Comparison of ENCODE assay signal across 24 cellular contexts in genomic region chr9:129814432-129815223, GRCh38. TPM values are rescaled to one million over a fixed set of nuclear protein-coding genes. Genes with fewer than 3 reads are reported as not detected.
DNase-seq lines count a peak whose midpoint lies in the region; ATAC-seq and TF ChIP-seq lines count a peak whose summit lies in the region.
"Had no signal": no experiment of that assay in that cellular context is flagged by ENCODE, and none has a peak within 500 bp of the region (broad histone marks: within the 10 kb centered on the region; RNA-seq: fewer than 3 reads in every experiment).

No MANE protein-coding gene starts in this region.

- peaks cover 5% of the 10 kb centered on the region for H3K79me1 ChIP-seq in neuronal stem cell (ENCODE audit: low read depth, low read length)

- H3K9me3 Mint-ChIP-seq in activated CD4-positive, alpha-beta T cell treated with anti-CD3 and anti-CD28 coated beads for 36 hours (ENCODE audit: low read depth) = no peaks in the 10 kb centered on the region
- H3K9me3 Mint-ChIP-seq in GM23338 = no peaks in the 10 kb centered on the region
- H3K9me3 Mint-ChIP-seq in central memory CD8-positive, alpha-beta T cell = no peaks in the 10 kb centered on the region
- H3K9me3 Mint-ChIP-seq: activated T-helper 2 cell treated with anti-CD3 and anti-CD28 coated beads, Interferon-gamma antibody, Interleukin-2, Interleukin-4, amounts not matched to agents 10 μg/mL and 5 μg/mL and 100 μg/mL, durations not matched to agents 14 hours and 24 hours and 36 hours; CD8-positive, alpha-beta T cell; memory B cell had no signal

- no CpG with 5 or more reads among the region's 17 CpGs for WGBS in neuronal stem cell (ENCODE audit: extremely low coverage in 2 of 2, insufficient read length in 2 of 2, insufficient replicate concordance in 1 of 2), 2 donors

- intact Hi-C loops in activated CD4-positive, alpha-beta T cell treated with anti-CD3 and anti-CD28 coated beads for 36 hours (cut with DNase I, micrococcal nuclease) = no loop called here

- H3K27me3 ChIP-seq in GM23338 (ENCODE audit: insufficient read depth) = no peaks in the 10 kb centered on the region
- no peaks in the 10 kb centered on the region for H3K27me3 ChIP-seq in neuronal stem cell (ENCODE audit: control insufficient read depth in 3 of 3, insufficient read depth in 3 of 3, low read depth in 1 of 3, low read length in 3 of 3)
- H3K27me3 ChIP-seq: gastroesophageal sphincter, testis had no signal

- H2BK5ac ChIP-seq in neuronal stem cell (ENCODE audit: low read length) = no peak overlapping the region

- no peaks in the 10 kb centered on the region for H3K4me1 ChIP-seq in GM23338 (ENCODE audit: insufficient read depth)
- H3K4me1 ChIP-seq in neuronal stem cell (ENCODE audit: control insufficient read depth in 2 of 2, insufficient read depth in 1 of 2, low read depth in 1 of 2, low read length in 2 of 2) = no peaks in the 10 kb centered on the region
- H3K4me1 ChIP-seq: gastroesophageal sphincter, psoas muscle, testis had no signal

- H3K9me3 ChIP-seq in neuronal stem cell (replicated peaks in 1 of 2; ENCODE audit: control insufficient read depth in 2 of 2, insufficient read depth in 1 of 2, low read depth in 1 of 2, low read length in 2 of 2) = no peaks in the 10 kb centered on the region
- H3K9me3 ChIP-seq: gastroesophageal sphincter, HAP-1, psoas muscle, testis had no signal

- no peak overlapping the region for H3K27ac ChIP-seq in GM23338 (ENCODE audit: low read depth)
- H3K27ac ChIP-seq in neuronal stem cell (replicated peaks; ENCODE audit: low read length) = no peak overlapping the region
- H3K27ac ChIP-seq: gastroesophageal sphincter, psoas muscle, testis had no signal

- H3K36me3 ChIP-seq in GM23338 (ENCODE audit: insufficient read depth) (peaks cover 5% of the 10 kb centered on the region; the same call in 1 of the 2 replicates), neuronal stem cell (replicated peaks in 1 of 2; ENCODE audit: control insufficient read depth in 2 of 2, insufficient read depth in 2 of 2, low read length in 2 of 2) (peaks cover 44 to 92% of the 10 kb centered on the region in 2 donors)

- no peak overlapping the region for H4K91ac ChIP-seq in neuronal stem cell (ENCODE audit: low read depth, low read length, poor library complexity)

- no peak for ATAC-seq in activated CD4-positive, alpha-beta T cell treated with anti-CD3 and anti-CD28 coated beads for 36 hours
- ATAC-seq in GM23338 = no peak
- ATAC-seq in central memory CD8-positive, alpha-beta T cell (replicated peaks; ENCODE audit: extremely low read depth, poor library complexity, severe bottlenecking) = no peak
- no peak for ATAC-seq in GM19397 (IDR thresholded peaks at IDR 0.05; ENCODE audit: unreplicated experiment)
- ATAC-seq: CD8-positive, alpha-beta T cell; gastroesophageal sphincter; psoas muscle had no signal

- no peak overlapping the region for H3K4me3 Mint-ChIP-seq in activated CD4-positive, alpha-beta T cell treated with anti-CD3 and anti-CD28 coated beads for 36 hours
- no peak overlapping the region for H3K4me3 Mint-ChIP-seq in GM23338
- no peak overlapping the region for H3K4me3 Mint-ChIP-seq in central memory CD8-positive, alpha-beta T cell
- H3K4me3 Mint-ChIP-seq: CD8-positive, alpha-beta T cell; memory B cell had no signal

- H3K4me2 ChIP-seq in GM23338 (no peak overlapping the region), neuronal stem cell (ENCODE audit: insufficient read depth, low read length, poor library complexity, severe bottlenecking) (no peak overlapping the region)

- H3F3A ChIP-seq in GM23338 (replicated peaks; ENCODE audit: low read depth) = peaks cover 18% of the 10 kb centered on the region; the same call in 1 of the 2 replicates

- no peak overlapping the region for H3K14ac ChIP-seq in neuronal stem cell (ENCODE audit: low read length)

- CTCF ChIA-PET in activated CD4-positive, alpha-beta T cell treated with anti-CD3 and anti-CD28 coated beads for 36 hours (lab: Charles Lee) = no interaction called here

- H2AFZ ChIP-seq in GM23338 (no peak overlapping the region), neuronal stem cell (ENCODE audit: low read length) (no peak overlapping the region)

- peak overlapping the region; percentile 14 for H3K27ac Mint-ChIP-seq in activated CD4-positive, alpha-beta T cell treated with anti-CD3 and anti-CD28 coated beads for 36 hours
- peak overlapping the region; percentile 50; the same call in 1 of the 2 replicates for H3K27ac Mint-ChIP-seq in GM23338
- H3K27ac Mint-ChIP-seq in central memory CD8-positive, alpha-beta T cell (ENCODE audit: low read depth) = peak overlapping the region; percentile 62
- H3K27ac Mint-ChIP-seq: activated T-helper 2 cell treated with anti-CD3 and anti-CD28 coated beads, Interferon-gamma antibody, Interleukin-2, Interleukin-4, amounts not matched to agents 10 μg/mL and 5 μg/mL and 100 μg/mL, durations not matched to agents 14 hours and 24 hours and 36 hours; memory B cell had no signal

- TF ChIP-seq CTCF in GM23338 (conservative IDR thresholded peaks at IDR 0.05; ENCODE audit: low read depth in 2 of 2) = no peak

- peaks cover 56% of the 10 kb centered on the region for H3K36me3 Mint-ChIP-seq in activated CD4-positive, alpha-beta T cell treated with anti-CD3 and anti-CD28 coated beads for 36 hours (ENCODE audit: low read depth)
- H3K36me3 Mint-ChIP-seq in GM23338 (ENCODE audit: low read depth) = peaks cover 65% of the 10 kb centered on the region
- peaks cover 45% of the 10 kb centered on the region for H3K36me3 Mint-ChIP-seq in central memory CD8-positive, alpha-beta T cell (ENCODE audit: insufficient read depth)

- H2BK120ac ChIP-seq in neuronal stem cell (ENCODE audit: low read depth, low read length) = no peak overlapping the region

- no peak for DNase-seq in activated CD4-positive, alpha-beta T cell treated with anti-CD3 and anti-CD28 coated beads for 36 hours
- DNase-seq in activated CD4-positive, alpha-beta T cell treated with anti-CD3 and anti-CD28 coated beads for 48 hours = no peak
- DNase-seq in GM23338 (ENCODE audit: low spot score) = no peak
- DNase-seq in central memory CD8-positive, alpha-beta T cell (ENCODE audit: low spot score in 2 of 2) = no peak
- no peak for DNase-seq in neuronal stem cell (ENCODE audit: low spot score)
- no peak for DNase-seq in LoVo (ENCODE audit: low spot score)
- DNase-seq in T-helper 2 cell = no peak
- DNase-seq: 8988T; activated CD4-positive, alpha-beta T cell treated with anti-CD3 and anti-CD28 coated beads for 4 hours; CD8-positive, alpha-beta T cell; hippocampal formation; MV-4-11; NCI-H1436 treated with DMSO at 0.1 percent for 48 hours; NCI-H2107; NCI-H446 treated with DMSO at 0.1 percent for 48 hours; psoas muscle; stimulated activated CD4-positive, alpha-beta T cell treated with anti-CD3 and anti-CD28 coated beads, Interleukin-4, amount 100 ng/mL, for 4 hours; stimulated activated naive CD4-positive, alpha-beta T cell; testis had no signal

- no peak overlapping the region for H4K8ac ChIP-seq in neuronal stem cell (ENCODE audit: low read depth, low read length)

- H2AK5ac ChIP-seq in neuronal stem cell (ENCODE audit: low read depth, low read length) = no peak overlapping the region

- H3K4me1 Mint-ChIP-seq in activated CD4-positive, alpha-beta T cell treated with anti-CD3 and anti-CD28 coated beads for 36 hours = peaks cover 11% of the 10 kb centered on the region
- no peaks in the 10 kb centered on the region for H3K4me1 Mint-ChIP-seq in GM23338
- H3K4me1 Mint-ChIP-seq in central memory CD8-positive, alpha-beta T cell = peaks cover 25% of the 10 kb centered on the region

- peaks cover 8% of the 10 kb centered on the region for H3K79me2 ChIP-seq in GM23338 (replicated peaks; ENCODE audit: insufficient read depth)

- no peaks in the 10 kb centered on the region for H3K9me2 ChIP-seq in GM23338 (ENCODE audit: insufficient read depth)

- no peak overlapping the region for H3K18ac ChIP-seq in neuronal stem cell (ENCODE audit: low read length)

- H3K23ac ChIP-seq in neuronal stem cell (ENCODE audit: low read depth, low read length, poor library complexity) = peak overlapping the region; percentile 9

- no peaks in the 10 kb centered on the region for H3K27me3 Mint-ChIP-seq in activated CD4-positive, alpha-beta T cell treated with anti-CD3 and anti-CD28 coated beads for 36 hours
- H3K27me3 Mint-ChIP-seq in GM23338 (ENCODE audit: insufficient read depth, low read depth, poor library complexity) = peaks cover 12% of the 10 kb centered on the region
- H3K27me3 Mint-ChIP-seq in central memory CD8-positive, alpha-beta T cell = no peaks in the 10 kb centered on the region
- H3K27me3 Mint-ChIP-seq: memory B cell had no signal

- no peak overlapping the region for H2BK12ac ChIP-seq in neuronal stem cell (ENCODE audit: low read length)

- no peak overlapping the region for H2BK15ac ChIP-seq in neuronal stem cell (ENCODE audit: low read length)

- POLR2A ChIA-PET in activated CD4-positive, alpha-beta T cell treated with anti-CD3 and anti-CD28 coated beads for 36 hours (lab: Charles Lee) = no interaction called here

- H3K4ac ChIP-seq in neuronal stem cell (ENCODE audit: low read length) = no peak overlapping the region

- no peak overlapping the region for H3K9ac ChIP-seq in neuronal stem cell (ENCODE audit: low read depth, low read length, poor library complexity)

- H3K4me3 ChIP-seq in GM23338 (no peak overlapping the region), neuronal stem cell (ENCODE audit: low read length in 2 of 2) (no peak overlapping the region)
- H3K4me3 ChIP-seq: gastroesophageal sphincter, HAP-1, psoas muscle, testis had no signal

- peaks cover 15% of the 10 kb centered on the region for H4K20me1 ChIP-seq in GM23338 (replicated peaks; ENCODE audit: insufficient read depth)

RNA-seq across cellular contexts. Expression of gene TOR1A, which starts 9.3 kb away (rescaled TPM):
- 10 to 100 TPM; 34.9 to 39.7 TPM for total RNA-seq in activated CD4-positive, alpha-beta T cell treated with anti-CD3 and anti-CD28 coated beads for 36 hours
- total RNA-seq in GM23338 (2014; rRNA removed; shearing (Covaris generic)) = 33.9 and 45.7 TPM in 2 replicates
- 23.6 and 24.2 TPM in 2 replicates for polyA plus RNA-seq in GM23338 (2016; fragmentation: Nextera tagmentation; extraction: Ambion mirVana)
- polyA plus RNA-seq in neuronal stem cell (2013, experiment 1 of 2) = 28.2 TPM
- 27.2 TPM for polyA plus RNA-seq in neuronal stem cell (2013, experiment 2 of 2)

RNA-seq across cellular contexts. Expression of gene TOR1B, which starts 11.6 kb away (rescaled TPM):
- total RNA-seq in activated CD4-positive, alpha-beta T cell treated with anti-CD3 and anti-CD28 coated beads for 36 hours = 10 to 100 TPM; 18.0 to 22.1 TPM
- total RNA-seq in GM23338 (2014; rRNA removed; shearing (Covaris generic)) = 36.2 and 42.4 TPM in 2 replicates
- polyA plus RNA-seq in GM23338 (2016; fragmentation: Nextera tagmentation; extraction: Ambion mirVana) = 8.8 and 10.6 TPM in 2 replicates
- 7.8 TPM for polyA plus RNA-seq in neuronal stem cell (2013, experiment 1 of 2)
- polyA plus RNA-seq in neuronal stem cell (2013, experiment 2 of 2) = 9.0 TPM

RNA-seq across cellular contexts. Expression of gene C9orf78, which starts 20.4 kb away (rescaled TPM):
- 10 to 100 TPM; 42.8 to 59.8 TPM for total RNA-seq in activated CD4-positive, alpha-beta T cell treated with anti-CD3 and anti-CD28 coated beads for 36 hours
- total RNA-seq in GM23338 (2014; rRNA removed; shearing (Covaris generic)) = 34.4 and 46.1 TPM in 2 replicates
- polyA plus RNA-seq in GM23338 (2016; fragmentation: Nextera tagmentation; extraction: Ambion mirVana) = 72.8 and 84.6 TPM in 2 replicates
- 37.6 TPM for polyA plus RNA-seq in neuronal stem cell (2013, experiment 1 of 2)
- polyA plus RNA-seq in neuronal stem cell (2013, experiment 2 of 2) = 36.0 TPM

RNA-seq across cellular contexts. Expression of gene USP20, which starts 20.6 kb away (rescaled TPM):
- total RNA-seq in activated CD4-positive, alpha-beta T cell treated with anti-CD3 and anti-CD28 coated beads for 36 hours = 10 to 100 TPM; 37.6 to 48.5 TPM
- total RNA-seq in GM23338 (2014; rRNA removed; shearing (Covaris generic)) = 12.0 and 13.0 TPM in 2 replicates
- polyA plus RNA-seq in GM23338 (2016; fragmentation: Nextera tagmentation; extraction: Ambion mirVana) = 9.9 and 10.4 TPM in 2 replicates
- 11.8 TPM for polyA plus RNA-seq in neuronal stem cell (2013, experiment 1 of 2)
- 10.9 TPM for polyA plus RNA-seq in neuronal stem cell (2013, experiment 2 of 2)
